1 cellular context compared by ENCODE assay signal in the genomic region with DNA sequence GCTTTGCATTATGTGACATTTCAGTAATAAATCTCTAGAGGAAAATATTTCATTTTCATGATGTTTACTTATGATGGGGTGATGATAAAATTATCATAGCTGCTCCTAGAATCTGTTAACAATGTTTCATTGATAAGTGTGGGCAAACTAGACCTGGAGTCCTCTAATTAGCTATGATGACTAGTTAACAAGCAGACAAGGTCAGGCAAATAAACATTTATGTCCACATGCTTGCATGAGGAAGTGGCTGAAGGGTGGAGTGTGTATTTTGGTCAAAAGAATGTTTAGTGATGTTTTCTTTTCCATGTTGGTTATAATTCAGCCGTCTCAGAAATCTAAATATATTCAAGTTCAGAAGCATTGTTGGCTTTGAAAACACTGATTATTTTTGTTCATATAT.
TF ChIP-seq lines count a peak whose summit lies in the region.

No MANE protein-coding gene starts in this region.

TF ChIP-seq in endothelial cell of umbilical vein, 7 proteins besides CTCF, POLR2A, EP300 and RAD21 (continued from another document):
- no peak for TF ChIP-seq EZH2 (IDR thresholded peaks at IDR 0.05; ENCODE audit: borderline replicate concordance, low read depth, low read length, severe bottlenecking)
TF ChIP-seq in endothelial cell of umbilical vein: peak in this region for 0.
